ENCODE assay signal across 11 cellular contexts in the genomic region with DNA sequence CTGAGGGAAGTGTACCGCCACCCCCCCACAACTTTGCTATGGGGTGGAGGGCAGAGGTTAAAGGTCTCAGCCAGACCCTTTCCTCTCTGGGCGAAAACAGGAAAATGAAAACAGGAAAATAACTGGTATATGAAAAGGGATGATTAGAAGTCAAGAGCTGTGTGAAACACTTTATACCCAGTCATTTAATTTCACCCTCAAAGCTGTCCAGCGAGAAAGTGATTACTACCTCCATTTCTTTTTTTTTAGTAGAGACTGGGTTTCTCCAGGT. TPM values are rescaled to one million over a fixed set of nuclear protein-coding genes. Genes with fewer than 3 reads are reported as not detected.
A peak's percentile ranks its signal among the peaks of the same experiment; 100 is the strongest.
DNase-seq lines count a peak whose midpoint lies in the region; ATAC-seq and TF ChIP-seq lines count a peak whose summit lies in the region.
"Had no signal": no experiment of that assay in that cellular context is flagged by ENCODE, and none has a peak within 500 bp of the region (broad histone marks: within the 10 kb centered on the region; RNA-seq: fewer than 3 reads in every experiment).

No MANE protein-coding gene starts in this region.

- ATAC-seq in psoas muscle (no peak), HG02763 (IDR thresholded peaks at IDR 0.05; ENCODE audit: unreplicated experiment) (no peak), GM18907 (IDR thresholded peaks at IDR 0.05; ENCODE audit: unreplicated experiment) (no peak), HG03521 (IDR thresholded peaks at IDR 0.05; ENCODE audit: unreplicated experiment) (no peak)

- 64% methylated on average over 3 of the region's 3 CpGs for WGBS in esophagus muscularis mucosa
- 80 to 91% (median 86%) methylated on average over 3 of the region's 3 CpGs for WGBS in psoas muscle, 3 donors

- intact Hi-C loops in esophagus muscularis mucosa (cut with DNase I) (no loop called here), psoas muscle (cut with DNase I) (no loop called here), head of caudate nucleus (cut with DNase I) (no loop called here)

- H3K4me1 ChIP-seq in Peyer's patch (peaks cover 0 to 29% (median 5%) of the 10 kb centered on the region in 4 donors), esophagus muscularis mucosa (peaks cover 14 to 31% (median 28%) of the 10 kb centered on the region in 4 donors), psoas muscle (peaks cover 11% of the 10 kb centered on the region)
- H3K4me1 ChIP-seq: HAP-1 had no signal

- H3K4me3 ChIP-seq in GM12864 (ENCODE audit: low read depth, low read length) (peak overlapping the region; percentile 67; the same call in 1 of the 2 replicates), Peyer's patch (peak overlapping the region in 2 of 4 donors; percentile 66 to 71), esophagus muscularis mucosa (peak overlapping the region in 3 of 4 donors; percentile 72 to 82 (median 81)), psoas muscle (peak overlapping the region; percentile 79)

- TF ChIP-seq CTCF in GM12864 (IDR thresholded peaks at IDR 0.05; ENCODE audit: low read depth, low read length, missing control alignments) (no peak), Peyer's patch (IDR thresholded peaks at IDR 0.05) (no peak), esophagus muscularis mucosa (IDR thresholded peaks at IDR 0.05) (no peak), psoas muscle (IDR thresholded peaks at IDR 0.05) (no peak)

- H3K9me3 ChIP-seq in Peyer's patch (no peaks in the 10 kb centered on the region), esophagus muscularis mucosa (no peaks in the 10 kb centered on the region), psoas muscle (no peaks in the 10 kb centered on the region)
- H3K9me3 ChIP-seq: body of pancreas, HAP-1, left lung had no signal

- no peak for TF ChIP-seq EP300 in esophagus muscularis mucosa (IDR thresholded peaks at IDR 0.05)

- no peak for TF ChIP-seq POLR2A in Peyer's patch (IDR thresholded peaks at IDR 0.05)
- no peak for TF ChIP-seq POLR2A in esophagus muscularis mucosa (IDR thresholded peaks at IDR 0.05; ENCODE audit: low read depth)

- peaks cover 0 to 29% (median 0%) of the 10 kb centered on the region in 3 donors for H3K36me3 ChIP-seq in Peyer's patch
- H3K36me3 ChIP-seq in esophagus muscularis mucosa: peaks cover 7 to 40% (median 34%) of the 10 kb centered on the region in 4 donors
- H3K36me3 ChIP-seq in psoas muscle (ENCODE audit: insufficient read depth in 1 of 2, low read depth in 1 of 2): peaks cover 0 to 30% of the 10 kb centered on the region in 2 donors

- DNase-seq in GM12864 (ENCODE audit: low read depth) (no peak), Peyer's patch (no peak), esophagus muscularis mucosa (ENCODE audit: extremely low spot score) (no peak), psoas muscle (no peak), head of caudate nucleus (no peak)

- peak overlapping the region; percentile 82 to 88 (median 85) for H3K27ac ChIP-seq in Peyer's patch
- H3K27ac ChIP-seq in esophagus muscularis mucosa (replicated peaks in 1 of 4): peak overlapping the region; percentile 88 to 96 (median 92)
- H3K27ac ChIP-seq in psoas muscle: peak overlapping the region; percentile 75

- no peaks in the 10 kb centered on the region for H3K27me3 ChIP-seq in Peyer's patch
- no peaks in the 10 kb centered on the region for H3K27me3 ChIP-seq in esophagus muscularis mucosa
- no peaks in the 10 kb centered on the region for H3K27me3 ChIP-seq in psoas muscle (ENCODE audit: insufficient read depth in 3 of 3, low read length in 2 of 3)
- H3K27me3 ChIP-seq: body of pancreas, left lung had no signal

RNA-seq across cellular contexts. Expression of a gene that starts 0.6 kb away (rescaled TPM):
- total RNA-seq in Peyer's patch: 10 to 100 TPM; 13.0 to 23.4 (median 18.0) TPM
- 10 to 100 TPM; 10.3 to 16.2 (median 12.6) TPM for total RNA-seq in esophagus muscularis mucosa
- total RNA-seq in psoas muscle: 1 to 10 TPM; 3.1 to 5.7 (median 4.5) TPM
- 1 to 10 TPM; 2.0 to 4.7 (median 3.2) TPM for polyA plus RNA-seq in psoas muscle

RNA-seq across cellular contexts. Expression of a gene that starts 21.9 kb away (rescaled TPM):
- total RNA-seq in Peyer's patch (100 to 1,000 TPM; 115 to 252 (median 199) TPM), esophagus muscularis mucosa (10 to 100 TPM; 48.2 to 63.2 (median 55.9) TPM), psoas muscle (10 to 100 TPM; 13.0 to 20.9 (median 16.6) TPM)
- polyA plus RNA-seq in psoas muscle: 10 to 100 TPM; 18.5 to 22.8 (median 20.3) TPM

RNA-seq across cellular contexts. Expression of a gene that starts 27.9 kb away (rescaled TPM):
- total RNA-seq in Peyer's patch (1 to 10 TPM in 2 of 4 donors, under 1 TPM in 2; 0.53 to 1.7 (median 1.3) TPM), esophagus muscularis mucosa (under 1 TPM; 0.66 to 0.97 (median 0.82) TPM), psoas muscle (1 to 10 TPM in 3 of 4 donors, under 1 TPM in 1; 0.40 to 1.6 (median 1.2) TPM)
- polyA plus RNA-seq in psoas muscle: 1 to 10 TPM in 1 of 3 donors, under 1 TPM in 2; 0.23 to 1.1 (median 0.35) TPM

RNA-seq across cellular contexts. Expression of a gene that starts 39.7 kb away (rescaled TPM):
- under 1 TPM in 1 of 4 donors, not detected in 3; 0.67 TPM for total RNA-seq in Peyer's patch
- 1 to 10 TPM in 1 of 4 donors, under 1 TPM in 3; 0.42 to 1.4 (median 0.84) TPM for total RNA-seq in esophagus muscularis mucosa
- total RNA-seq in psoas muscle: not detected
- polyA plus RNA-seq in psoas muscle: under 1 TPM in 2 of 3 donors, not detected in 1; 0.12 to 0.26 TPM
